Comparison of ENCODE assay signal across 26 cellular contexts in genomic region chr6:137089305-137089704, GRCh38. TPM values are rescaled to one million over a fixed set of nuclear protein-coding genes. Genes with fewer than 3 reads are reported as not detected.
A peak's percentile ranks its signal among the peaks of the same experiment; 100 is the strongest.
DNase-seq lines count a peak whose midpoint lies in the region; ATAC-seq, FAIRE-seq and TF ChIP-seq lines count a peak whose summit lies in the region.
"Had no signal": no experiment of that assay in that cellular context is flagged by ENCODE, and none has a peak within 500 bp of the region (broad histone marks: within the 10 kb centered on the region; RNA-seq: fewer than 3 reads in every experiment).

No MANE protein-coding gene starts in this region.

- H3K27me3 ChIP-seq in GM23338 (ENCODE audit: insufficient read depth) (no peaks in the 10 kb centered on the region), OCI-LY3 (ENCODE audit: low read depth, low read length) (no peaks in the 10 kb centered on the region)
- H3K27me3 ChIP-seq: spleen had no signal

- H3F3A ChIP-seq in GM23338 (replicated peaks; ENCODE audit: low read depth): no peaks in the 10 kb centered on the region

- H3K4me3 ChIP-seq in GM23338 (no peak overlapping the region), OCI-LY3 (ENCODE audit: low read length) (no peak overlapping the region), mucosa of descending colon (no peak overlapping the region)
- H3K4me3 ChIP-seq: GM12878, spleen had no signal

- no peaks in the 10 kb centered on the region for H3K9me2 ChIP-seq in GM23338 (ENCODE audit: insufficient read depth)

- H3K4me2 ChIP-seq in GM23338: no peak overlapping the region
- H3K4me2 ChIP-seq in OCI-LY3 (ENCODE audit: low read length): peak overlapping the region; percentile 53

- H3K79me2 ChIP-seq in GM23338 (replicated peaks; ENCODE audit: insufficient read depth): no peaks in the 10 kb centered on the region
- H3K79me2 ChIP-seq in OCI-LY3 (ENCODE audit: low read length): no peaks in the 10 kb centered on the region

- H3K4me3 Mint-ChIP-seq in GM23338: no peak overlapping the region
- H3K4me3 Mint-ChIP-seq: activated CD4-positive, alpha-beta memory T cell treated with anti-CD3 and anti-CD28 coated beads for 36 hours; activated naive CD4-positive, alpha-beta T cell treated with anti-CD3 and anti-CD28 coated beads, Interleukin-2, amount 50 U/mL, for 24 hours; T-helper 1 cell treated with Interleukin-12 subunit alpha and Interleukin-12 subunit beta and Interleukin-4 antibody, amounts not matched to agents 30 μg/mL and 1 μg/mL, for 36 hours had no signal

- H3K36me3 ChIP-seq in GM23338 (ENCODE audit: insufficient read depth): no peaks in the 10 kb centered on the region
- no peaks in the 10 kb centered on the region for H3K36me3 ChIP-seq in OCI-LY3 (replicated peaks; ENCODE audit: low read depth, low read length)
- H3K36me3 ChIP-seq in mucosa of descending colon (ENCODE audit: low read depth): no peaks in the 10 kb centered on the region
- H3K36me3 ChIP-seq: spleen had no signal

- H3K36me3 Mint-ChIP-seq in GM23338 (ENCODE audit: low read depth): no peaks in the 10 kb centered on the region
- H3K36me3 Mint-ChIP-seq: activated CD4-positive, alpha-beta memory T cell treated with anti-CD3 and anti-CD28 coated beads for 36 hours; activated naive CD4-positive, alpha-beta T cell treated with anti-CD3 and anti-CD28 coated beads, Interleukin-2, amount 50 U/mL, for 24 hours had no signal

- DNase-seq in COR-L47 (lab: John Stamatoyannopoulos, UW) (peak; percentile 34), GM23338 (ENCODE audit: low spot score) (peak; percentile 23), mucosa of descending colon (peak in 2 of 3 donors; percentile 32 to 79), H54 (ENCODE audit: insufficient read length, low spot score) (no peak)
- DNase-seq in activated CD8-positive, alpha-beta memory T cell treated with anti-CD3 and anti-CD28 coated beads, Interleukin-2, amount 50 U/mL, for 48 hours: no peak
- DNase-seq: activated CD4-positive, alpha-beta memory T cell treated with anti-CD3 and anti-CD28 coated beads for 36 hours; activated CD4-positive, CD25-positive, alpha-beta regulatory T cell treated with anti-CD3 and anti-CD28 coated beads, Interleukin-2, amount 50 U/mL, for 72 hours; C1 segment of cervical spinal cord; effector CD4-positive, alpha-beta T cell; EL; glutamatergic neuron; IMR-90; NCI-H1048; NCI-H2227 treated with DMSO at 0.1 percent for 48 hours; NCI-H748 treated with DMSO at 0.1 percent for 48 hours; right cardiac atrium; spleen had no signal

- H3K9me3 ChIP-seq in OCI-LY3 (ENCODE audit: insufficient read depth, low read length): no peaks in the 10 kb centered on the region
- H3K9me3 ChIP-seq in mucosa of descending colon: no peaks in the 10 kb centered on the region
- H3K9me3 ChIP-seq: spleen had no signal

- H3K27me3 Mint-ChIP-seq in GM23338 (ENCODE audit: insufficient read depth, low read depth, poor library complexity): peaks cover 1% of the 10 kb centered on the region

- H3K9ac ChIP-seq in OCI-LY3 (ENCODE audit: low read length): peak overlapping the region; percentile 37

- peaks cover 3% of the 10 kb centered on the region; the same call in 2 of the 3 replicates for H3K4me1 Mint-ChIP-seq in GM23338
- H3K4me1 Mint-ChIP-seq: activated naive CD4-positive, alpha-beta T cell treated with anti-CD3 and anti-CD28 coated beads, Interleukin-2, amount 50 U/mL, for 24 hours had no signal

- H3K27ac ChIP-seq in GM23338 (ENCODE audit: low read depth): no peak overlapping the region
- H3K27ac ChIP-seq in OCI-LY3 (ENCODE audit: low read length): peak overlapping the region; percentile 55
- H3K27ac ChIP-seq: spleen had no signal

- intact Hi-C loops in mucosa of descending colon (cut with DNase I, micrococcal nuclease): no loop called here

- ATAC-seq in GM23338: peak; percentile 87
- no peak for ATAC-seq in mucosa of descending colon
- no peak for ATAC-seq in HG03097 (IDR thresholded peaks at IDR 0.05; ENCODE audit: low FRiP score, unreplicated experiment)
- ATAC-seq: GM12878, right cardiac atrium had no signal

- H4K20me1 ChIP-seq in GM23338 (replicated peaks; ENCODE audit: insufficient read depth) (no peaks in the 10 kb centered on the region), OCI-LY3 (ENCODE audit: insufficient read depth, low read length) (no peaks in the 10 kb centered on the region)

- no peak for TF ChIP-seq POLR2A in H54 (IDR thresholded peaks at IDR 0.05; ENCODE audit: low read depth, low read length)

- H3K27ac Mint-ChIP-seq in GM23338: no peak overlapping the region
- H3K27ac Mint-ChIP-seq: activated CD4-positive, alpha-beta memory T cell treated with anti-CD3 and anti-CD28 coated beads for 36 hours; activated naive CD4-positive, alpha-beta T cell treated with anti-CD3 and anti-CD28 coated beads, Interleukin-2, amount 50 U/mL, for 24 hours; activated T-helper 2 cell treated with anti-CD3 and anti-CD28 coated beads, Interferon-gamma antibody, Interleukin-2, Interleukin-4, amounts not matched to agents 10 μg/mL and 5 μg/mL and 100 μg/mL, durations not matched to agents 14 hours and 24 hours and 36 hours; T-helper 1 cell treated with Interleukin-12 subunit alpha and Interleukin-12 subunit beta and Interleukin-4 antibody, amounts not matched to agents 30 μg/mL and 1 μg/mL, for 36 hours had no signal

- no peak for FAIRE-seq in H54 (lab: Jason Lieb, UNC)
- FAIRE-seq: bronchial epithelial cell, GM12878, islet of Langerhans had no signal

- peaks cover 4% of the 10 kb centered on the region for H3K4me1 ChIP-seq in GM23338 (ENCODE audit: insufficient read depth)
- peaks cover 83% of the 10 kb centered on the region for H3K4me1 ChIP-seq in OCI-LY3 (ENCODE audit: low read length)
- H3K4me1 ChIP-seq in mucosa of descending colon (ENCODE audit: low read depth): peaks cover 13% of the 10 kb centered on the region

- no peaks in the 10 kb centered on the region for H3K9me3 Mint-ChIP-seq in GM23338
- H3K9me3 Mint-ChIP-seq: activated CD4-positive, alpha-beta memory T cell treated with anti-CD3 and anti-CD28 coated beads for 36 hours; activated naive CD4-positive, alpha-beta T cell treated with anti-CD3 and anti-CD28 coated beads, Interleukin-2, amount 50 U/mL, for 24 hours; activated T-helper 2 cell treated with anti-CD3 and anti-CD28 coated beads, Interferon-gamma antibody, Interleukin-2, Interleukin-4, amounts not matched to agents 10 μg/mL and 5 μg/mL and 100 μg/mL, durations not matched to agents 14 hours and 24 hours and 36 hours; T-helper 1 cell treated with Interleukin-12 subunit alpha and Interleukin-12 subunit beta and Interleukin-4 antibody, amounts not matched to agents 30 μg/mL and 1 μg/mL, for 36 hours had no signal

- TF ChIP-seq CTCF in GM23338 (conservative IDR thresholded peaks at IDR 0.05; ENCODE audit: low read depth in 2 of 2): no peak
- no peak for TF ChIP-seq CTCF in OCI-LY3 (IDR thresholded peaks at IDR 0.05; ENCODE audit: low read depth, low read length)
- TF ChIP-seq CTCF in mucosa of descending colon (IDR thresholded peaks at IDR 0.05): no peak

- H2AFZ ChIP-seq in GM23338 (no peak overlapping the region), OCI-LY3 (ENCODE audit: low read depth, low read length) (peak overlapping the region; percentile 79)

TF ChIP-seq in GM23338, 12 proteins besides CTCF, POLR2A, EP300 and RAD21:
- TF ChIP-seq STAT1 (IDR thresholded peaks at IDR 0.05; ENCODE audit: unreplicated experiment): no peak

RNA-seq across cellular contexts. Expression of gene IL20RA, which starts 44.5 kb away (rescaled TPM):
- 2.4 and 3.5 TPM in 2 replicates for total RNA-seq in GM23338 (2014; rRNA removed; shearing (Covaris generic))
- 1.2 and 2.6 TPM in 2 replicates for polyA plus RNA-seq in GM23338 (2016; fragmentation: Nextera tagmentation; extraction: Ambion mirVana)
- total RNA-seq in mucosa of descending colon: 10 to 100 TPM in 2 of 3 donors, 1 to 10 TPM in 1; 3.2 to 12.2 (median 11.6) TPM
- total RNA-seq: activated CD4-positive, alpha-beta memory T cell treated with anti-CD3 and anti-CD28 coated beads for 36 hours; activated T-helper 2 cell treated with anti-CD3 and anti-CD28 coated beads, Interferon-gamma antibody, Interleukin-2, Interleukin-4, amounts not matched to agents 10 μg/mL and 5 μg/mL and 100 μg/mL, durations not matched to agents 14 hours and 24 hours and 36 hours; IMR-90; spleen had no signal
- polyA plus RNA-seq: neural cell had no signal

Comparison
In these comparisons a context has a peak if more than half of its experiments do, and no peak if none do; other contexts are left out.
1. DNase-seq: peak in COR-L47 (single experiment), GM23338 (single experiment) and mucosa of descending colon (2 of 3); none in H54 (single experiment) and activated CD8-positive, alpha-beta memory T cell treated with anti-CD3 and anti-CD28 coated beads, Interleukin-2, amount 50 U/mL, for 48 hours (single experiment).